20 cellular contexts compared by ENCODE assay signal in genomic region chr11:69326622-69327219, GRCh38. TPM values are rescaled to one million over a fixed set of nuclear protein-coding genes. Genes with fewer than 3 reads are reported as not detected.
"Had no signal": no experiment of that assay in that cellular context is flagged by ENCODE, and none has a peak within 500 bp of the region (broad histone marks: within the 10 kb centered on the region; RNA-seq: fewer than 3 reads in every experiment).

No MANE protein-coding gene starts in this region.

- H3K27ac ChIP-seq: brain microvascular endothelial cell, gastroesophageal sphincter, heart right ventricle, SJCRH30, skin epidermis, transverse colon had no signal

- DNase-seq: activated CD4-positive, alpha-beta T cell treated with anti-CD3 and anti-CD28 coated beads, Interleukin-2, amount 50 U/mL, for 48 hours; activated CD4-positive, CD25-positive, alpha-beta regulatory T cell; activated gamma-delta T cell; activated T-cell treated with anti-CD3 and anti-CD28 coated beads, Interleukin-2, amount 50 U/mL, for 72 hours; brain microvascular endothelial cell; cerebellar nuclear complex; heart right ventricle; left cardiac atrium; naive B cell; retina; SJCRH30; stimulated activated CD4-positive, alpha-beta T cell treated with anti-CD3 and anti-CD28 coated beads, Interleukin-15, amount 100 ng/mL, for 24 hours; stimulated activated CD4-positive, alpha-beta T cell treated with anti-CD3 and anti-CD28 coated beads, Interleukin-4, amount 100 ng/mL, for 1 hour; stimulated activated naive B cell treated with anti-CD40 and anti-IgM and Interleukin-4, amounts not matched to agents 10 μg/mL and 1 μg/mL and 100 μg/mL, for 72 hours; substantia nigra; transverse colon had no signal

- H3K4me3 ChIP-seq: gastroesophageal sphincter, heart right ventricle, lung, SJCRH30, skin epidermis, transverse colon had no signal

- ATAC-seq: activated T-cell treated with anti-CD3 and anti-CD28 coated beads, Interleukin-2, amount 50 U/mL, for 72 hours; gastroesophageal sphincter; heart right ventricle; left cardiac atrium; stimulated activated naive B cell treated with anti-CD40 and anti-IgM and Interleukin-4, amounts not matched to agents 10 μg/mL and 1 μg/mL and 100 μg/mL, for 72 hours had no signal

- H3K27me3 ChIP-seq: brain microvascular endothelial cell, gastroesophageal sphincter, heart right ventricle, SJCRH30, transverse colon had no signal

- H3K9me3 ChIP-seq: gastroesophageal sphincter, SJCRH30, transverse colon had no signal

- H3K36me3 ChIP-seq: brain microvascular endothelial cell, gastroesophageal sphincter, heart right ventricle, SJCRH30, transverse colon had no signal

- H3K4me1 ChIP-seq: gastroesophageal sphincter, heart right ventricle, transverse colon had no signal

RNA-seq across cellular contexts. Expression of gene MYEOV, which starts 32.8 kb away (rescaled TPM):
- total RNA-seq: activated naive CD8-positive, alpha-beta T cell treated with anti-CD3 and anti-CD28 coated beads, Interleukin-2, amount 10 ng/mL, durations not matched to agents 7 days and 5 days; gastroesophageal sphincter; heart right ventricle had no signal
